In the genomic region with DNA sequence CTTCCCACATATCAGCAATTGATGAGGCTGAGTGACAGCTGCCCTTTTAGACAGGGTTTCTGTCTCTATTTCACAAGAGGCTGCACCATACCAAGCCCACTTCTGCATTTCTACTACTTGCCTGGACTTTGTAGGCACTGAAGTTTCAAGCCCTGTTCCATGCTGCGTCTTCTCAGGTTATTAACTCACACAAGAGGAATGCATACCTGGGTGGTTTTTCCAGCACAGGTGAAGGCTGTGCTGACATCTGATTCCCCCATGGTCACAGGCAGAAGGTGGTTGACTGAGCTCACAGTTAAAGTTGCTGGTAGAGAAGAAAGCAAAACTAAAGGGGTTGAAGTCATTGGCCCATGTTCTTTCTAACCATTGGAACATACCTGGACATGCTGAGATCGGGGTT, we compare ENCODE assay signal across 11 cellular contexts.
A peak's percentile ranks its signal among the peaks of the same experiment; 100 is the strongest.
DNase-seq lines count a peak whose midpoint lies in the region; TF ChIP-seq lines count a peak whose summit lies in the region.
"Had no signal": no experiment of that assay in that cellular context is flagged by ENCODE, and none has a peak within 500 bp of the region (broad histone marks: within the 10 kb centered on the region; RNA-seq: fewer than 3 reads in every experiment).

No MANE protein-coding gene starts in this region.

- TF ChIP-seq POLR2A in esophagus muscularis mucosa (IDR thresholded peaks at IDR 0.05; ENCODE audit: low read depth), result no peak

- H3K27me3 Mint-ChIP-seq in progenitor cell of endocrine pancreas, result peaks cover 12% of the 10 kb centered on the region

- DNase-seq in AML-193 (lab: John Stamatoyannopoulos, UW) (peak; percentile 8 to 16), NCI-H2107 (lab: John Stamatoyannopoulos, UW) (peak; percentile 6), epithelial cell of esophagus (ENCODE audit: low read depth) (peak; percentile 84), progenitor cell of endocrine pancreas (ENCODE audit: low spot score, unreplicated experiment) (no peak), DMS114 treated with DMSO at 0.1 percent for 48 hours (lab: John Stamatoyannopoulos, UW; ENCODE audit: unreplicated experiment) (no peak), esophagus muscularis mucosa (ENCODE audit: extremely low spot score) (no peak)
- no peak for DNase-seq in activated CD8-positive, alpha-beta memory T cell treated with anti-CD3 and anti-CD28 coated beads, Interleukin-2, amount 50 U/mL, for 4 hours
- DNase-seq: NCI-H1092, NCI-H510A had no signal

- no peaks in the 10 kb centered on the region for H3K27me3 ChIP-seq in esophagus muscularis mucosa
- H3K27me3 ChIP-seq: SJSA1 had no signal

- peaks cover 3 to 47% (median 40%) of the 10 kb centered on the region in 4 donors for H3K4me1 ChIP-seq in esophagus muscularis mucosa
- H3K4me1 ChIP-seq: A549, SJSA1 had no signal

- intact Hi-C loops in esophagus muscularis mucosa (cut with DNase I), result no loop called here

- H3K36me3 ChIP-seq in esophagus muscularis mucosa, result peaks cover 0 to 96% (median 63%) of the 10 kb centered on the region in 4 donors
- H3K36me3 ChIP-seq: SJSA1 had no signal

- no peak overlapping the region for H3K4me3 Mint-ChIP-seq in progenitor cell of endocrine pancreas (ENCODE audit: low read depth)

- H3K9me3 ChIP-seq in esophagus muscularis mucosa, result no peaks in the 10 kb centered on the region
- H3K9me3 ChIP-seq: A549, SJSA1 had no signal

- no peak overlapping the region for H3K27ac ChIP-seq in esophagus muscularis mucosa (replicated peaks in 1 of 4)
- H3K27ac ChIP-seq: A549, SJSA1 had no signal

- WGBS in esophagus muscularis mucosa, result 92% methylated on average over 2 of the region's 2 CpGs

- H3K27ac Mint-ChIP-seq in progenitor cell of endocrine pancreas, result peak overlapping the region; percentile 3

- no peak for TF ChIP-seq EP300 in esophagus muscularis mucosa (IDR thresholded peaks at IDR 0.05)

- H3K36me3 Mint-ChIP-seq in progenitor cell of endocrine pancreas (ENCODE audit: insufficient read depth), result no peaks in the 10 kb centered on the region

- no peaks in the 10 kb centered on the region for H3K9me3 Mint-ChIP-seq in progenitor cell of endocrine pancreas (ENCODE audit: low read depth)

- H3K4me1 Mint-ChIP-seq in progenitor cell of endocrine pancreas (ENCODE audit: low read depth), result peaks cover 20% of the 10 kb centered on the region

- TF ChIP-seq CTCF in epithelial cell of esophagus (IDR thresholded peaks at IDR 0.05; ENCODE audit: insufficient read depth, low read depth, low read length, missing control alignments) (no peak), progenitor cell of endocrine pancreas (IDR thresholded peaks at IDR 0.05; ENCODE audit: unreplicated experiment) (no peak), esophagus muscularis mucosa (IDR thresholded peaks at IDR 0.05) (no peak)

- no peak overlapping the region for H3K4me3 ChIP-seq in epithelial cell of esophagus (ENCODE audit: low read length)
- H3K4me3 ChIP-seq in esophagus muscularis mucosa, result no peak overlapping the region
- H3K4me3 ChIP-seq: A549, SJSA1 had no signal

Comparison
In these comparisons a context has a peak if more than half of its experiments do, and no peak if none do; other contexts are left out.
1. DNase-seq: peak in AML-193 (2 of 2), NCI-H2107 (single experiment) and epithelial cell of esophagus (single experiment); none in progenitor cell of endocrine pancreas (single experiment), activated CD8-positive, alpha-beta memory T cell treated with anti-CD3 and anti-CD28 coated beads, Interleukin-2, amount 50 U/mL, for 4 hours (single experiment), DMS114 treated with DMSO at 0.1 percent for 48 hours (single experiment) and esophagus muscularis mucosa (single experiment).